Comparison of ENCODE assay signal across 8 cellular contexts in the genomic region with DNA sequence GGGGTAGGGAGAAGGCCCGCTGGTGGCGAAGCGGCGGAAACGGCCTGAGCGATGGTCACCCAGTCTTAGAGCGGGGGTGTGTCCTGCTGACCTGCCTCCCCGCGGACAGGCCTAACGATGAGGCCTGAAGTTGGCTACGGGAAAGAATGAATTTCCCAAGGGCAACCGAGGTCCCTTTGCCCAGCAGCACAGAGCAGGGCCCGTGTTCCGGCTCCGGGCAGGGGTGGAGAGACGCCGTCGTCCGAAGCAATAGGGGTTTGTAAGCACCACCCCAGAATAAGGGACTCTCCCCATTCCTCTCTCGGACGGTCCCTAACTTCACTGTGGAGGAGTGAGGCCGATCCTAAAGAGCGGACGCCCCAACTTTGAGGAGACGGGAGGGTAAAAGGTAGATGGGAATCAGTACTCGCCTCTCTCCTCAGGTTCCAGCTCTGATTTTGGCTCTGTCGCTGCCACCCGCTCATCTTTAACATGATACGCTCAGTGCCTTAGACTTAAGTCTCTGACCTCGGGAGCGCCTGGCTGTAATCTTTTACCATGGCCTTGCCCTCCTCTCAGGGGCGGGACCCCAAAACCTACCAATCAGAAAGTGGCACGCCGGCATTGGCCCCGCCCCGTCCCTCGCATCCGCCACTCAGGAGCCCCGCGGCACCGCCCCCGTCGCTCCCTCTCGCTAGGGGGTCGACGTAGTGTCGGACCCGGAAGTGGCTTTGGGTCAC. TPM values are rescaled to one million over a fixed set of nuclear protein-coding genes. Genes with fewer than 3 reads are reported as not detected.
DNase-seq lines count a peak whose midpoint lies in the region; ATAC-seq and TF ChIP-seq lines count a peak whose summit lies in the region.

A gene with protein sequence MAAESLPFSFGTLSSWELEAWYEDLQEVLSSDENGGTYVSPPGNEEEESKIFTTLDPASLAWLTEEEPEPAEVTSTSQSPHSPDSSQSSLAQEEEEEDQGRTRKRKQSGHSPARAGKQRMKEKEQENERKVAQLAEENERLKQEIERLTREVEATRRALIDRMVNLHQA (minus strand): TSS at position 507 of the 719 bp plus-strand sequence. CDS start 3,108 bp downstream, outside the sequence.

- intact Hi-C loops in activated B cell treated with CpG ODN at 0.5 μM for 24 hours (cut with micrococcal nuclease): loop anchor here (1.0 to 5.0 kb wide), 10 partner anchors 33 to 1693 kb away; a partner anchor contains a TSS

- CTCF ChIA-PET in activated B cell treated with CpG ODN at 0.5 μM for 24 hours (lab: Charles Lee): no interaction called here

- ATAC-seq in GM19025 (IDR thresholded peaks at IDR 0.05; ENCODE audit: low read depth, unreplicated experiment) (peak; percentile 61), HG03280 (IDR thresholded peaks at IDR 0.05; ENCODE audit: unreplicated experiment) (peak; percentile 63), activated B cell treated with CpG ODN at 0.5 μM for 24 hours (ENCODE audit: low read depth) (peak; percentile 73)

- H3K4me1 Mint-ChIP-seq in activated B cell treated with CpG ODN at 0.5 μM for 24 hours: peaks cover 59% of the 10 kb centered on the region

- H3K27me3 Mint-ChIP-seq in activated B cell treated with CpG ODN at 0.5 μM for 24 hours: no peaks in the 10 kb centered on the region

- POLR2A ChIA-PET in activated B cell treated with CpG ODN at 0.5 μM for 24 hours (lab: Charles Lee): interaction anchor here (0.5 to 3.5 kb wide), 32 partner anchors 8 to 1702 kb away, joined by 3 to 36 read pairs (median 4); a partner anchor contains a TSS

- H3K36me3 Mint-ChIP-seq in activated B cell treated with CpG ODN at 0.5 μM for 24 hours (ENCODE audit: low read depth): peaks cover 63% of the 10 kb centered on the region

- peak; percentile 97 for DNase-seq in AG08395 (ENCODE audit: low spot score)
- peak; percentile 97 for DNase-seq in NCI-H345 treated with DMSO at 0.1 percent for 48 hours (lab: John Stamatoyannopoulos, UW; ENCODE audit: unreplicated experiment)
- peak; percentile 99 for DNase-seq in activated B cell treated with CpG ODN at 0.5 μM for 24 hours
- peak in 57 of 61 donors; percentile 85 to 100 (median 99) for DNase-seq in caudate nucleus (lab: John Stamatoyannopoulos, UW)
- DNase-seq in iris pigment epithelial cell (ENCODE audit: low read depth): peak; percentile 98
- DNase-seq in stimulated activated CD4-positive, alpha-beta T cell treated with anti-CD3 and anti-CD28 coated beads, Interleukin-12 subunit alpha, Interleukin-12 subunit beta, amount 100 ng/mL, for 24 hours (ENCODE audit: low read depth in 2 of 2): peak; percentile 99

- peak within 1 kb of the TSS; percentile 99 for H3K27ac Mint-ChIP-seq in activated B cell treated with CpG ODN at 0.5 μM for 24 hours

- peak within 1 kb of the TSS; percentile 98 for H3K4me3 Mint-ChIP-seq in activated B cell treated with CpG ODN at 0.5 μM for 24 hours

- peak within 1 kb of the TSS; percentile 100 for H3K27ac ChIP-seq in caudate nucleus (ENCODE audit: low read depth, low read length)

- H3K9me3 Mint-ChIP-seq in activated B cell treated with CpG ODN at 0.5 μM for 24 hours: no peaks in the 10 kb centered on the region

- TF ChIP-seq CTCF in activated B cell treated with CpG ODN at 0.5 μM for 24 hours (IDR thresholded peaks at IDR 0.05): no peak

RNA-seq across cellular contexts. Expression of the gene that starts here (rescaled TPM):
- 30.5 and 34.3 TPM in 2 replicates for total RNA-seq in activated B cell treated with CpG ODN at 0.5 μM for 24 hours

Comparison
In these comparisons a context has a peak if more than half of its experiments do, and no peak if none do; other contexts are left out.
1. Peak in every context shown above with its lines: DNase-seq, ATAC-seq and H3K27ac ChIP-seq.